ENCODE assay signal across 23 cellular contexts in genomic region chr1:154908937-154909336, GRCh38. TPM values are rescaled to one million over a fixed set of nuclear protein-coding genes. Genes with fewer than 3 reads are reported as not detected.
DNase-seq lines count a peak whose midpoint lies in the region; ATAC-seq, FAIRE-seq and TF ChIP-seq lines count a peak whose summit lies in the region.
"Had no signal": no experiment of that assay in that cellular context is flagged by ENCODE, and none has a peak within 500 bp of the region (broad histone marks: within the 10 kb centered on the region; RNA-seq: fewer than 3 reads in every experiment).

No MANE protein-coding gene starts in this region.

- H3K4me1 Mint-ChIP-seq in endodermal cell = peaks cover 4% of the 10 kb centered on the region
- H3K4me1 Mint-ChIP-seq: CD14-positive monocyte; CD8-positive, alpha-beta memory T cell had no signal

- H4K20me1 ChIP-seq in HepG2 (ENCODE audit: insufficient read depth, low read length) = no peaks in the 10 kb centered on the region
- H4K20me1 ChIP-seq: BLaER1 treated with 17β-estradiol and CSF1 and Interleukin-3, amounts not matched to agents 10 nM and 100 nM had no signal

- TF ChIP-seq POLR2A in HepG2 (IDR thresholded peaks at IDR 0.05; ENCODE audit: insufficient read depth in 1 of 2, low read depth in 2 of 2, low read length in 2 of 2) = no peak
- no peak for TF ChIP-seq POLR2A in right lobe of liver (IDR thresholded peaks at IDR 0.05)

- H3K9ac ChIP-seq in HepG2 (ENCODE audit: insufficient read depth, low read depth, low read length) (no peak overlapping the region), endodermal cell (ENCODE audit: extremely low read depth, low read length, poor library complexity, severe bottlenecking) (no peak overlapping the region)
- H3K9ac ChIP-seq: BLaER1 treated with 17β-estradiol and CSF1 and Interleukin-3, amounts not matched to agents 10 nM and 100 nM had no signal

- peaks cover 3% of the 10 kb centered on the region for H3K36me3 Mint-ChIP-seq in endodermal cell (ENCODE audit: low read depth)
- H3K36me3 Mint-ChIP-seq: CD8-positive, alpha-beta memory T cell had no signal

- no peak overlapping the region for H3K4me2 ChIP-seq in HepG2 (ENCODE audit: low read depth, low read length)
- H3K4me2 ChIP-seq: BLaER1 treated with 17β-estradiol and CSF1 and Interleukin-3, amounts not matched to agents 10 nM and 100 nM; GM23338 had no signal

- no peak for TF ChIP-seq CTCF in HepG2 (CRISPR knock-in tag; IDR thresholded peaks at IDR 0.05)
- no peak for TF ChIP-seq CTCF in right lobe of liver (IDR thresholded peaks at IDR 0.05)
- no peak for TF ChIP-seq CTCF in endodermal cell (conservative IDR thresholded peaks at IDR 0.05)

- H3K9me3 Mint-ChIP-seq in endodermal cell = peaks cover 27% of the 10 kb centered on the region
- H3K9me3 Mint-ChIP-seq: CD4-positive, alpha-beta T cell; CD8-positive, alpha-beta memory T cell had no signal

- DNase-seq in HepG2 (ENCODE audit: low spot score) (no peak), right lobe of liver (no peak), endodermal cell (peak; percentile 13), sciatic nerve (ENCODE audit: low spot score) (peak; percentile 15), AG08395 (ENCODE audit: low spot score) (no peak)
- no peak for DNase-seq in activated CD4-positive, CD25-positive, alpha-beta regulatory T cell treated with anti-CD3 and anti-CD28 coated beads, Interleukin-2, amount 50 U/mL, for 72 hours
- DNase-seq: AML-193; BE2C; CD4-positive, alpha-beta T cell; CD8-positive, alpha-beta memory T cell; DMS 273 treated with DMSO at 0.1 percent for 48 hours; DMS79; GF-D8; H9 had no signal

- in situ Hi-C loops in HepG2 (cut with HindIII; ENCODE audit: extremely low pct_ligation_motif_present, low pct_unique_long_range_greater_than_20kb) = no loop called here

- intact Hi-C loops in HepG2 (cut with micrococcal nuclease; ENCODE audit: unreplicated experiment) (loop anchor here (5.0 to 10.0 kb wide), 2 partner anchors 138 to 176 kb away; no protein-coding TSS in a partner anchor), right lobe of liver (cut with DNase I) (no loop called here), sciatic nerve (cut with DNase I) (no loop called here)

- no peak for TF ChIP-seq RAD21 in HepG2 (CRISPR knock-in tag; IDR thresholded peaks at IDR 0.05)

- no peak; the same call in 2 of the 3 replicates for ATAC-seq in HepG2
- ATAC-seq in right lobe of liver = no peak
- ATAC-seq in sciatic nerve = no peak
- ATAC-seq: GM23338, HCT116 had no signal

- WGBS in HepG2 (ENCODE audit: low lambda C conversion rate) = 38% methylated on average over 5 of the region's 5 CpGs
- WGBS in right lobe of liver (ENCODE audit: insufficient coverage, low coverage, low lambda C conversion rate, missing lambda C conversion rate) = 75% methylated on average over 2 of the region's 5 CpGs
- 88 to 95% methylated on average over 5 of the region's 5 CpGs for WGBS in endodermal cell (ENCODE audit: insufficient coverage in 1 of 2, insufficient read length in 1 of 2), 2 experiments

- no TSS peak for BruUV-seq in HepG2 (replicated peaks; lab: Mats Ljungman, UMichigan)

- H3K4me3 ChIP-seq in HepG2 (replicated peaks in 1 of 3; ENCODE audit: insufficient read depth in 1 of 3, low read depth in 2 of 3, low read length in 3 of 3) (no peak overlapping the region), right lobe of liver (no peak overlapping the region), endodermal cell (ENCODE audit: low read length) (no peak overlapping the region)
- H3K4me3 ChIP-seq: BLaER1 treated with 17β-estradiol and CSF1 and Interleukin-3, amounts not matched to agents 10 nM and 100 nM; GM23338 had no signal

- no peak overlapping the region for H3K4me3 Mint-ChIP-seq in endodermal cell
- H3K4me3 Mint-ChIP-seq: CD14-positive monocyte; CD4-positive, alpha-beta T cell; CD8-positive, alpha-beta memory T cell; GM23338; H9 had no signal

- no peaks in the 10 kb centered on the region for H3K27me3 ChIP-seq in HepG2 (ENCODE audit: control insufficient read depth in 1 of 2, insufficient read depth in 2 of 2, low read length in 2 of 2)
- no peaks in the 10 kb centered on the region for H3K27me3 ChIP-seq in right lobe of liver
- no peaks in the 10 kb centered on the region for H3K27me3 ChIP-seq in endodermal cell (ENCODE audit: control insufficient read depth, insufficient read depth, low read length, poor library complexity, severe bottlenecking)
- H3K27me3 ChIP-seq: BE2C; BLaER1 treated with 17β-estradiol and CSF1 and Interleukin-3, amounts not matched to agents 10 nM and 100 nM had no signal

- peaks cover 38% of the 10 kb centered on the region for H3K4me1 ChIP-seq in HepG2 (ENCODE audit: insufficient read depth, low read length)
- no peaks in the 10 kb centered on the region for H3K4me1 ChIP-seq in right lobe of liver
- H3K4me1 ChIP-seq in endodermal cell (ENCODE audit: control insufficient read depth, insufficient read depth, low read length) = no peaks in the 10 kb centered on the region
- H3K4me1 ChIP-seq: BE2C; BLaER1 treated with 17β-estradiol and CSF1 and Interleukin-3, amounts not matched to agents 10 nM and 100 nM had no signal

- H3K36me3 ChIP-seq in HepG2 (replicated peaks in 1 of 2; ENCODE audit: control insufficient read depth in 1 of 2, insufficient read depth in 2 of 2, low read length in 2 of 2) = no peaks in the 10 kb centered on the region
- H3K36me3 ChIP-seq in right lobe of liver = no peaks in the 10 kb centered on the region
- no peaks in the 10 kb centered on the region for H3K36me3 ChIP-seq in endodermal cell (ENCODE audit: control insufficient read depth, insufficient read depth, low read length)
- H3K36me3 ChIP-seq: BE2C had no signal

- FAIRE-seq in HepG2 (lab: Jason Lieb, UNC) = no peak
- FAIRE-seq: A204.1, D721Med, GM12891, GM18507 had no signal

- CTCF ChIA-PET in HepG2 (lab: Yijun Ruan, JAX; ENCODE audit: low intra/inter-chr PET ratio, low total read pairs) = no interaction called here

- no peaks in the 10 kb centered on the region for H3K79me2 ChIP-seq in HepG2 (ENCODE audit: insufficient read depth, low read length)

- H2AFZ ChIP-seq in HepG2 (ENCODE audit: low read length) = no peak overlapping the region
- H2AFZ ChIP-seq: GM23338 had no signal

- peaks cover 11% of the 10 kb centered on the region for H3K27me3 Mint-ChIP-seq in endodermal cell (ENCODE audit: insufficient read depth)
- H3K27me3 Mint-ChIP-seq: CD4-positive, alpha-beta T cell; CD8-positive, alpha-beta memory T cell had no signal

- no peak for TF ChIP-seq EP300 in HepG2 (IDR thresholded peaks at IDR 0.05; ENCODE audit: low read depth in 2 of 2, low read length in 2 of 2)
- no peak for TF ChIP-seq EP300 in HepG2 (CRISPR knock-in tag; IDR thresholded peaks at IDR 0.05; ENCODE audit: borderline replicate concordance)

- no peaks in the 10 kb centered on the region for H3K9me3 ChIP-seq in HepG2 (ENCODE audit: low read length)
- no peaks in the 10 kb centered on the region for H3K9me3 ChIP-seq in right lobe of liver
- peaks cover 13% of the 10 kb centered on the region for H3K9me3 ChIP-seq in endodermal cell (ENCODE audit: control insufficient read depth, low read length)
- H3K9me3 ChIP-seq: BE2C had no signal

- POLR2A ChIA-PET in HepG2 (lab: Yijun Ruan, JAX) = interaction anchor here (1.4 to 2.1 kb wide), 3 partner anchors 23 to 46 kb away, joined by 4 to 9 read pairs (median 6); partner anchors contain the start of gene PBXIP1

- H3K27ac Mint-ChIP-seq in endodermal cell = no peak overlapping the region
- H3K27ac Mint-ChIP-seq: CD4-positive, alpha-beta T cell; CD8-positive, alpha-beta memory T cell; GM23338; H9 had no signal

- H3K27ac ChIP-seq in HepG2 (ENCODE audit: extremely low read length, insufficient read depth, low read length) (no peak overlapping the region), right lobe of liver (no peak overlapping the region), endodermal cell (ENCODE audit: low read depth, low read length) (no peak overlapping the region)
- H3K27ac ChIP-seq: 22Rv1; BLaER1 treated with 17β-estradiol and CSF1 and Interleukin-3, amounts not matched to agents 10 nM and 100 nM had no signal

RNA-seq across cellular contexts. Expression of gene PMVK, which starts 27.6 kb away (rescaled TPM):
- total RNA-seq in HepG2 (2016; rRNA removed; fragmentation: Illumina TruSeq; extraction: Trizol) (3.9 and 7.5 TPM in 2 replicates), right lobe of liver (10 to 100 TPM; 16.9 to 34.5 (median 29.2) TPM), endodermal cell (10 to 100 TPM; 16.0 to 16.4 TPM), sciatic nerve (30.4 TPM)
- 2.0 TPM in 2 replicates for total RNA-seq in HepG2 (2016; cell fraction: cytosol; rRNA removed; fragmentation: Illumina TruSeq; extraction: Trizol; ENCODE audit: low read depth)
- total RNA-seq in HepG2 (2016; cell fraction: insoluble cytoplasmic fraction; rRNA removed; fragmentation: Illumina TruSeq; extraction: Trizol) = 4.1 and 6.4 TPM in 2 replicates
- total RNA-seq in HepG2 (2016; cell fraction: membrane; rRNA removed; fragmentation: Illumina TruSeq; extraction: Trizol) = 4.3 and 4.8 TPM in 2 replicates
- 3.2 and 3.7 TPM in 2 replicates for total RNA-seq in HepG2 (2016; cell fraction: nucleus; rRNA removed; fragmentation: Illumina TruSeq; extraction: Trizol)
- polyA plus RNA-seq in HepG2 (2011; rRNA removed) = 12.6 and 17.4 TPM in 2 replicates
- polyA plus RNA-seq in HepG2 (2011; cell fraction: cytosol; rRNA removed) = 19.0 and 20.6 TPM in 2 replicates
- polyA plus RNA-seq in HepG2 (2011; cell fraction: nucleus; rRNA removed) = 3.9 and 6.7 TPM in 2 replicates
- polyA plus RNA-seq in HepG2 (2012) = 15.0 and 16.3 TPM in 2 replicates
- polyA plus RNA-seq in HepG2 (2016; cell fraction: cytosol; fragmentation: Illumina TruSeq; extraction: Trizol; ENCODE audit: low read depth) = 8.8 and 9.3 TPM in 2 replicates
- polyA plus RNA-seq in HepG2 (2016; cell fraction: insoluble cytoplasmic fraction; fragmentation: Illumina TruSeq; extraction: Trizol; ENCODE audit: low read depth) = 20.0 and 21.9 TPM in 2 replicates
- 12.0 and 14.8 TPM in 2 replicates for polyA plus RNA-seq in HepG2 (2016; cell fraction: membrane; fragmentation: Illumina TruSeq; extraction: Trizol; ENCODE audit: low read depth)
- 10.8 and 11.8 TPM in 2 replicates for polyA plus RNA-seq in HepG2 (2016; cell fraction: nucleus; fragmentation: Illumina TruSeq; extraction: Trizol; ENCODE audit: insufficient read depth, low read depth)
- 8.2 and 17.7 TPM in 2 replicates for polyA minus RNA-seq in HepG2 (2011; rRNA and poly(A)+ RNA removed; ENCODE audit: low replicate concordance)
- polyA minus RNA-seq in HepG2 (2011; cell fraction: cytosol; rRNA and poly(A)+ RNA removed) = 4.5 and 7.3 TPM in 2 replicates
- polyA minus RNA-seq in HepG2 (2011; cell fraction: nucleus; rRNA and poly(A)+ RNA removed) = 2.1 and 4.5 TPM in 2 replicates
- polyA plus RNA-seq in endodermal cell (2013, experiment 1 of 2) = 28.1 TPM
- 27.0 TPM for polyA plus RNA-seq in endodermal cell (2013, experiment 2 of 2)

RNA-seq across cellular contexts. Expression of gene KCNN3, which starts 38.9 kb away (rescaled TPM):
- total RNA-seq in HepG2 (2016; rRNA removed; fragmentation: Illumina TruSeq; extraction: Trizol) (not detected in 2 replicates), right lobe of liver (under 1 TPM; 0.15 to 0.64 (median 0.32) TPM), endodermal cell (under 1 TPM; 0.57 to 0.75 TPM), sciatic nerve (1.8 TPM)
- total RNA-seq in HepG2 (2016; cell fraction: cytosol; rRNA removed; fragmentation: Illumina TruSeq; extraction: Trizol; ENCODE audit: low read depth) = not detected in 2 replicates
- total RNA-seq in HepG2 (2016; cell fraction: insoluble cytoplasmic fraction; rRNA removed; fragmentation: Illumina TruSeq; extraction: Trizol) = not detected in 2 replicates
- total RNA-seq in HepG2 (2016; cell fraction: membrane; rRNA removed; fragmentation: Illumina TruSeq; extraction: Trizol) = not detected in 2 replicates
- total RNA-seq in HepG2 (2016; cell fraction: nucleus; rRNA removed; fragmentation: Illumina TruSeq; extraction: Trizol) = not detected in 2 replicates
- 0.01 TPM in 1 of 2 replicates, not detected in the other for polyA plus RNA-seq in HepG2 (2011; rRNA removed)
- polyA plus RNA-seq in HepG2 (2011; cell fraction: cytosol; rRNA removed) = 0.04 TPM in 1 of 2 replicates, not detected in the other
- polyA plus RNA-seq in HepG2 (2011; cell fraction: nucleus; rRNA removed) = 0.03 TPM in 1 of 2 replicates, not detected in the other
- polyA plus RNA-seq in HepG2 (2012) = not detected in 2 replicates
- polyA plus RNA-seq in HepG2 (2016; cell fraction: cytosol; fragmentation: Illumina TruSeq; extraction: Trizol; ENCODE audit: low read depth) = not detected in 2 replicates
- not detected in 2 replicates for polyA plus RNA-seq in HepG2 (2016; cell fraction: insoluble cytoplasmic fraction; fragmentation: Illumina TruSeq; extraction: Trizol; ENCODE audit: low read depth)
- not detected in 2 replicates for polyA plus RNA-seq in HepG2 (2016; cell fraction: membrane; fragmentation: Illumina TruSeq; extraction: Trizol; ENCODE audit: low read depth)
- not detected in 2 replicates for polyA plus RNA-seq in HepG2 (2016; cell fraction: nucleus; fragmentation: Illumina TruSeq; extraction: Trizol; ENCODE audit: insufficient read depth, low read depth)
- not detected in 2 replicates for polyA minus RNA-seq in HepG2 (2011; rRNA and poly(A)+ RNA removed; ENCODE audit: low replicate concordance)
- polyA minus RNA-seq in HepG2 (2011; cell fraction: cytosol; rRNA and poly(A)+ RNA removed) = not detected in 2 replicates
- not detected in 2 replicates for polyA minus RNA-seq in HepG2 (2011; cell fraction: nucleus; rRNA and poly(A)+ RNA removed)
- 4.5 TPM for polyA plus RNA-seq in endodermal cell (2013, experiment 1 of 2)
- 5.8 TPM for polyA plus RNA-seq in endodermal cell (2013, experiment 2 of 2)
- total RNA-seq: CD4-positive, alpha-beta T cell had no signal
- polyA plus RNA-seq: CD14-positive monocyte; CD8-positive, alpha-beta memory T cell had no signal

RNA-seq across cellular contexts. Expression of gene PBXIP1, which starts 47.0 kb away (rescaled TPM):
- total RNA-seq in HepG2 (2016; rRNA removed; fragmentation: Illumina TruSeq; extraction: Trizol) = 7.3 and 16.3 TPM in 2 replicates
- 2.0 and 2.1 TPM in 2 replicates for total RNA-seq in HepG2 (2016; cell fraction: cytosol; rRNA removed; fragmentation: Illumina TruSeq; extraction: Trizol; ENCODE audit: low read depth)
- total RNA-seq in HepG2 (2016; cell fraction: insoluble cytoplasmic fraction; rRNA removed; fragmentation: Illumina TruSeq; extraction: Trizol) = 5.9 and 16.8 TPM in 2 replicates
- total RNA-seq in HepG2 (2016; cell fraction: membrane; rRNA removed; fragmentation: Illumina TruSeq; extraction: Trizol) = 2.1 and 2.2 TPM in 2 replicates
- 16.4 and 17.3 TPM in 2 replicates for total RNA-seq in HepG2 (2016; cell fraction: nucleus; rRNA removed; fragmentation: Illumina TruSeq; extraction: Trizol)
- polyA plus RNA-seq in HepG2 (2011; rRNA removed) = 31.9 and 40.0 TPM in 2 replicates
- polyA plus RNA-seq in HepG2 (2011; cell fraction: cytosol; rRNA removed) = 30.4 and 31.5 TPM in 2 replicates
- 31.2 and 36.7 TPM in 2 replicates for polyA plus RNA-seq in HepG2 (2011; cell fraction: nucleus; rRNA removed)
- polyA plus RNA-seq in HepG2 (2012) = 17.1 and 23.1 TPM in 2 replicates
- 0.68 and 0.86 TPM in 2 replicates for polyA plus RNA-seq in HepG2 (2016; cell fraction: cytosol; fragmentation: Illumina TruSeq; extraction: Trizol; ENCODE audit: low read depth)
- 5.1 and 5.5 TPM in 2 replicates for polyA plus RNA-seq in HepG2 (2016; cell fraction: insoluble cytoplasmic fraction; fragmentation: Illumina TruSeq; extraction: Trizol; ENCODE audit: low read depth)
- polyA plus RNA-seq in HepG2 (2016; cell fraction: membrane; fragmentation: Illumina TruSeq; extraction: Trizol; ENCODE audit: low read depth) = 1.1 and 1.3 TPM in 2 replicates
- 22.7 and 24.2 TPM in 2 replicates for polyA plus RNA-seq in HepG2 (2016; cell fraction: nucleus; fragmentation: Illumina TruSeq; extraction: Trizol; ENCODE audit: insufficient read depth, low read depth)
- polyA minus RNA-seq in HepG2 (2011; rRNA and poly(A)+ RNA removed; ENCODE audit: low replicate concordance) = 25.2 and 29.8 TPM in 2 replicates
- 12.7 and 15.3 TPM in 2 replicates for polyA minus RNA-seq in HepG2 (2011; cell fraction: cytosol; rRNA and poly(A)+ RNA removed)
- polyA minus RNA-seq in HepG2 (2011; cell fraction: nucleus; rRNA and poly(A)+ RNA removed) = 12.6 and 15.4 TPM in 2 replicates
- 10 to 100 TPM; 16.7 to 25.9 (median 19.1) TPM for total RNA-seq in right lobe of liver
- total RNA-seq in endodermal cell = 10 to 100 TPM; 42.5 to 61.3 TPM
- polyA plus RNA-seq in endodermal cell (2013, experiment 1 of 2) = 38.9 TPM
- polyA plus RNA-seq in endodermal cell (2013, experiment 2 of 2) = 39.4 TPM
- 71.1 TPM for total RNA-seq in sciatic nerve

RNA-seq across cellular contexts. Expression of gene PYGO2, which starts 52.6 kb away (rescaled TPM):
- total RNA-seq in HepG2 (2016; rRNA removed; fragmentation: Illumina TruSeq; extraction: Trizol) = 20.3 and 21.3 TPM in 2 replicates
- 3.2 and 3.5 TPM in 2 replicates for total RNA-seq in HepG2 (2016; cell fraction: cytosol; rRNA removed; fragmentation: Illumina TruSeq; extraction: Trizol; ENCODE audit: low read depth)
- 19.3 and 19.4 TPM in 2 replicates for total RNA-seq in HepG2 (2016; cell fraction: insoluble cytoplasmic fraction; rRNA removed; fragmentation: Illumina TruSeq; extraction: Trizol)
- total RNA-seq in HepG2 (2016; cell fraction: membrane; rRNA removed; fragmentation: Illumina TruSeq; extraction: Trizol) = 14.9 and 16.1 TPM in 2 replicates
- total RNA-seq in HepG2 (2016; cell fraction: nucleus; rRNA removed; fragmentation: Illumina TruSeq; extraction: Trizol) = 10.9 and 15.3 TPM in 2 replicates
- polyA plus RNA-seq in HepG2 (2011; rRNA removed) = 21.8 and 24.3 TPM in 2 replicates
- 16.5 and 18.4 TPM in 2 replicates for polyA plus RNA-seq in HepG2 (2011; cell fraction: cytosol; rRNA removed)
- 31.3 and 35.1 TPM in 2 replicates for polyA plus RNA-seq in HepG2 (2011; cell fraction: nucleus; rRNA removed)
- 16.9 and 18.8 TPM in 2 replicates for polyA plus RNA-seq in HepG2 (2012)
- polyA plus RNA-seq in HepG2 (2016; cell fraction: cytosol; fragmentation: Illumina TruSeq; extraction: Trizol; ENCODE audit: low read depth) = 3.3 TPM in 2 replicates
- polyA plus RNA-seq in HepG2 (2016; cell fraction: insoluble cytoplasmic fraction; fragmentation: Illumina TruSeq; extraction: Trizol; ENCODE audit: low read depth) = 23.0 and 27.3 TPM in 2 replicates
- 11.9 and 12.7 TPM in 2 replicates for polyA plus RNA-seq in HepG2 (2016; cell fraction: membrane; fragmentation: Illumina TruSeq; extraction: Trizol; ENCODE audit: low read depth)
- 25.6 and 27.8 TPM in 2 replicates for polyA plus RNA-seq in HepG2 (2016; cell fraction: nucleus; fragmentation: Illumina TruSeq; extraction: Trizol; ENCODE audit: insufficient read depth, low read depth)
- 20.6 and 39.8 TPM in 2 replicates for polyA minus RNA-seq in HepG2 (2011; rRNA and poly(A)+ RNA removed; ENCODE audit: low replicate concordance)
- polyA minus RNA-seq in HepG2 (2011; cell fraction: cytosol; rRNA and poly(A)+ RNA removed) = 12.1 and 13.1 TPM in 2 replicates
- 11.5 and 15.9 TPM in 2 replicates for polyA minus RNA-seq in HepG2 (2011; cell fraction: nucleus; rRNA and poly(A)+ RNA removed)
- total RNA-seq in right lobe of liver = 10 to 100 TPM in 4 of 6 experiments, 1 to 10 TPM in 2; 9.1 to 13.5 (median 10.9) TPM
- total RNA-seq in endodermal cell = 10 to 100 TPM; 33.4 to 40.4 TPM
- 35.0 TPM for polyA plus RNA-seq in endodermal cell (2013, experiment 1 of 2)
- polyA plus RNA-seq in endodermal cell (2013, experiment 2 of 2) = 32.2 TPM
- 25.0 TPM for total RNA-seq in sciatic nerve

Comparison
In these comparisons a context has a peak if more than half of its experiments do, and no peak if none do; other contexts are left out.
1. DNase-seq: peak in endodermal cell (single experiment) and sciatic nerve (single experiment); none in HepG2 (single experiment), right lobe of liver (0 of 3), activated CD4-positive, CD25-positive, alpha-beta regulatory T cell treated with anti-CD3 and anti-CD28 coated beads, Interleukin-2, amount 50 U/mL, for 72 hours (single experiment) and AG08395 (single experiment).